ENCODE assay signal across 3 cellular contexts in genomic region chr9:73083519-73083918, GRCh38.
TF ChIP-seq lines count a peak whose summit lies in the region.

No MANE protein-coding gene starts in this region.

TF ChIP-seq in A549, 52 proteins besides CTCF, POLR2A, EP300 and RAD21 (continued from another document):
- TF ChIP-seq FOSL2 (IDR thresholded peaks at IDR 0.05) (no peak), FOSL2 (CRISPR knock-in tag; IDR thresholded peaks at IDR 0.05) (no peak), EHMT2 (IDR thresholded peaks at IDR 0.05; ENCODE audit: low read depth) (no peak), CBX2 (IDR thresholded peaks at IDR 0.05; ENCODE audit: borderline replicate concordance, low read depth) (no peak), CEBPB (IDR thresholded peaks at IDR 0.05) (no peak)
- TF ChIP-seq, protein P1, sequence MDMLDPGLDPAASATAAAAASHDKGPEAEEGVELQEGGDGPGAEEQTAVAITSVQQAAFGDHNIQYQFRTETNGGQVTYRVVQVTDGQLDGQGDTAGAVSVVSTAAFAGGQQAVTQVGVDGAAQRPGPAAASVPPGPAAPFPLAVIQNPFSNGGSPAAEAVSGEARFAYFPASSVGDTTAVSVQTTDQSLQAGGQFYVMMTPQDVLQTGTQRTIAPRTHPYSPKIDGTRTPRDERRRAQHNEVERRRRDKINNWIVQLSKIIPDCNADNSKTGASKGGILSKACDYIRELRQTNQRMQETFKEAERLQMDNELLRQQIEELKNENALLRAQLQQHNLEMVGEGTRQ (IDR thresholded peaks at IDR 0.05), result no peak

TF ChIP-seq in HCT116, 20 proteins besides CTCF, POLR2A, EP300 and RAD21 (continued from another document):
- TF ChIP-seq REST (IDR thresholded peaks at IDR 0.05; ENCODE audit: low read depth) (no peak), POLR2AphosphoS5 (IDR thresholded peaks at IDR 0.05; ENCODE audit: low read depth, low read length) (no peak), SRF (IDR thresholded peaks at IDR 0.05; ENCODE audit: low read depth) (no peak), TCF7L2 (IDR thresholded peaks at IDR 0.05; ENCODE audit: borderline replicate concordance, extremely low read depth, insufficient read depth, insufficient read length) (no peak), CBX3 (IDR thresholded peaks at IDR 0.05; ENCODE audit: low read depth) (no peak), YY1 (IDR thresholded peaks at IDR 0.05; ENCODE audit: extremely low read depth, insufficient replicate concordance, low read depth, low read length) (no peak)
- TF ChIP-seq, protein P2, sequence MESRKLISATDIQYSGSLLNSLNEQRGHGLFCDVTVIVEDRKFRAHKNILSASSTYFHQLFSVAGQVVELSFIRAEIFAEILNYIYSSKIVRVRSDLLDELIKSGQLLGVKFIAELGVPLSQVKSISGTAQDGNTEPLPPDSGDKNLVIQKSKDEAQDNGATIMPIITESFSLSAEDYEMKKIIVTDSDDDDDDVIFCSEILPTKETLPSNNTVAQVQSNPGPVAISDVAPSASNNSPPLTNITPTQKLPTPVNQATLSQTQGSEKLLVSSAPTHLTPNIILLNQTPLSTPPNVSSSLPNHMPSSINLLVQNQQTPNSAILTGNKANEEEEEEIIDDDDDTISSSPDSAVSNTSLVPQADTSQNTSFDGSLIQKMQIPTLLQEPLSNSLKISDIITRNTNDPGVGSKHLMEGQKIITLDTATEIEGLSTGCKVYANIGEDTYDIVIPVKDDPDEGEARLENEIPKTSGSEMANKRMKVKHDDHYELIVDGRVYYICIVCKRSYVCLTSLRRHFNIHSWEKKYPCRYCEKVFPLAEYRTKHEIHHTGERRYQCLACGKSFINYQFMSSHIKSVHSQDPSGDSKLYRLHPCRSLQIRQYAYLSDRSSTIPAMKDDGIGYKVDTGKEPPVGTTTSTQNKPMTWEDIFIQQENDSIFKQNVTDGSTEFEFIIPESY (IDR thresholded peaks at IDR 0.05; ENCODE audit: extremely low read depth, insufficient replicate concordance, low read length), result no peak
TF ChIP-seq in HCT116: peak in this region for 0.

TF ChIP-seq in K562, 482 proteins besides CTCF, POLR2A, EP300 and RAD21 (continued from another document):
- TF ChIP-seq, protein P3, sequence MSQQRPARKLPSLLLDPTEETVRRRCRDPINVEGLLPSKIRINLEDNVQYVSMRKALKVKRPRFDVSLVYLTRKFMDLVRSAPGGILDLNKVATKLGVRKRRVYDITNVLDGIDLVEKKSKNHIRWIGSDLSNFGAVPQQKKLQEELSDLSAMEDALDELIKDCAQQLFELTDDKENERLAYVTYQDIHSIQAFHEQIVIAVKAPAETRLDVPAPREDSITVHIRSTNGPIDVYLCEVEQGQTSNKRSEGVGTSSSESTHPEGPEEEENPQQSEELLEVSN (IDR thresholded peaks at IDR 0.05; ENCODE audit: borderline replicate concordance in 1 of 2, extremely low read depth in 1 of 2, insufficient read depth in 1 of 2, insufficient read length in 1 of 2, low read depth in 1 of 2, low read length in 1 of 2, poor library complexity in 1 of 2, severe bottlenecking in 1 of 2), result no peak
- TF ChIP-seq TEAD1 (CRISPR knock-in tag; IDR thresholded peaks at IDR 0.05) (no peak), ASH1L (IDR thresholded peaks at IDR 0.05; ENCODE audit: borderline replicate concordance, low read depth, partially characterized antibody) (no peak), PML (IDR thresholded peaks at IDR 0.05; ENCODE audit: low read length) (no peak), MECOM (CRISPR knock-in tag; IDR thresholded peaks at IDR 0.05) (no peak), ZNF277 (CRISPR knock-in tag; IDR thresholded peaks at IDR 0.05; ENCODE audit: borderline replicate concordance) (no peak), MTA3 (IDR thresholded peaks at IDR 0.05; ENCODE audit: borderline replicate concordance) (no peak), ETV6 (IDR thresholded peaks at IDR 0.05; ENCODE audit: borderline replicate concordance in 1 of 2, low read depth in 2 of 2, low read length in 1 of 2) (no peak), ETV6 (CRISPR knock-in tag; IDR thresholded peaks at IDR 0.05; ENCODE audit: borderline replicate concordance) (no peak), ILK (tag; IDR thresholded peaks at IDR 0.05; ENCODE audit: borderline replicate concordance, low read depth) (no peak), SRSF1 (IDR thresholded peaks at IDR 0.05; ENCODE audit: low read depth, low read length) (no peak), BRCA1 (IDR thresholded peaks at IDR 0.05) (no peak), BRCA1 (CRISPR knock-in tag; IDR thresholded peaks at IDR 0.05) (no peak), FOXM1 (IDR thresholded peaks at IDR 0.05; ENCODE audit: low read depth) (no peak), FOXM1 (CRISPR knock-in tag; IDR thresholded peaks at IDR 0.05; ENCODE audit: low read depth) (no peak), ZFP1 (CRISPR knock-in tag; IDR thresholded peaks at IDR 0.05) (no peak), ZNF121 (CRISPR knock-in tag; conservative IDR thresholded peaks at IDR 0.05) (no peak), FOXP1 (CRISPR knock-in tag; IDR thresholded peaks at IDR 0.05) (no peak), MGA (IDR thresholded peaks at IDR 0.05) (no peak)
